ENCODE assay signal across 8 cellular contexts in genomic region chr20:63979549-63980316, GRCh38. TPM values are rescaled to one million over a fixed set of nuclear protein-coding genes. Genes with fewer than 3 reads are reported as not detected.
DNase-seq lines count a peak whose midpoint lies in the region; ATAC-seq and TF ChIP-seq lines count a peak whose summit lies in the region.

Gene SAMD10 (minus strand): TSS chr20:63979642. CDS start chr20:63979467, 175 bp downstream.

- H3K4me1 ChIP-seq in iPS-18a (ENCODE audit: control insufficient read depth, low read depth, low read length) (peaks cover 3% of the 10 kb centered on the region), spleen (peaks cover 41 to 75% (median 57%) of the 10 kb centered on the region in 6 donors)

- H3K9me3 Mint-ChIP-seq in activated naive CD8-positive, alpha-beta T cell treated with anti-CD3 and anti-CD28 coated beads, Interleukin-2, amount 50 U/mL, for 24 hours, result no peaks in the 10 kb centered on the region

- ATAC-seq in GM19035 (IDR thresholded peaks at IDR 0.05; ENCODE audit: unreplicated experiment), result peak; percentile 21
- ATAC-seq in activated naive CD8-positive, alpha-beta T cell treated with anti-CD3 and anti-CD28 coated beads, Interleukin-2, amount 50 U/mL, for 24 hours, result peak; percentile 65
- ATAC-seq in HG03139 (IDR thresholded peaks at IDR 0.05; ENCODE audit: unreplicated experiment), result no peak

- intact Hi-C loops in spleen (cut with DNase I; ENCODE audit: low total_unique reads), result loop anchor here (5.0 to 10.0 kb wide), 2 partner anchors 55 to 83 kb away; partner anchors contain the start of genes C20orf204 and TCEA2

- DNase-seq in AG10803 (ENCODE audit: low read depth) (no peak), Kasumi-1 (lab: John Stamatoyannopoulos, UW) (peak; percentile 87 to 92), SW480 (ENCODE audit: low spot score) (peak; percentile 64), spleen (peak; percentile 91)
- peak; percentile 93 for DNase-seq in activated naive CD8-positive, alpha-beta T cell treated with anti-CD3 and anti-CD28 coated beads, Interleukin-2, amount 50 U/mL, for 24 hours

- TF ChIP-seq CTCF in AG10803 (conservative IDR thresholded peaks at IDR 0.05; ENCODE audit: low read length), result no peak
- TF ChIP-seq CTCF in spleen (IDR thresholded peaks at IDR 0.05 in 8 of 11, conservative IDR thresholded peaks at IDR 0.05 in 3 of 11), result peak in 5 of 11 experiments; percentile 6 to 37 (median 32)

- H3K4me3 Mint-ChIP-seq in activated naive CD8-positive, alpha-beta T cell treated with anti-CD3 and anti-CD28 coated beads, Interleukin-2, amount 50 U/mL, for 24 hours, result peak within 1 kb of the TSS; percentile 96

- H3K27ac Mint-ChIP-seq in activated naive CD8-positive, alpha-beta T cell treated with anti-CD3 and anti-CD28 coated beads, Interleukin-2, amount 50 U/mL, for 24 hours, result peak within 1 kb of the TSS; percentile 98

- 0 to 3% (median 1%) methylated on average over 18 to 54 of the region's 54 CpGs for WGBS in spleen, 5 donors

- peaks cover 8% of the 10 kb centered on the region for H3K36me3 ChIP-seq in iPS-18a (ENCODE audit: control insufficient read depth, low read depth, low read length)
- H3K36me3 ChIP-seq in spleen, result peaks cover 0 to 41% (median 21%) of the 10 kb centered on the region in 6 donors

- peaks cover 14% of the 10 kb centered on the region for H3K27me3 ChIP-seq in iPS-18a (ENCODE audit: control insufficient read depth, insufficient read depth, low read length)
- no peaks in the 10 kb centered on the region for H3K27me3 ChIP-seq in spleen (replicated peaks in 1 of 7)

- no peaks in the 10 kb centered on the region for H3K27me3 Mint-ChIP-seq in activated naive CD8-positive, alpha-beta T cell treated with anti-CD3 and anti-CD28 coated beads, Interleukin-2, amount 50 U/mL, for 24 hours

- H3K9ac ChIP-seq in iPS-18a (ENCODE audit: low read length), result no peak within 1 kb of the TSS

- H3K36me3 Mint-ChIP-seq in activated naive CD8-positive, alpha-beta T cell treated with anti-CD3 and anti-CD28 coated beads, Interleukin-2, amount 50 U/mL, for 24 hours (ENCODE audit: low read depth), result peaks cover 31% of the 10 kb centered on the region

- H3K27ac ChIP-seq in iPS-18a (ENCODE audit: low read length), result no peak within 1 kb of the TSS
- peak within 1 kb of the TSS; percentile 83 to 93 (median 90) for H3K27ac ChIP-seq in spleen

- H3K9me3 ChIP-seq in iPS-18a (ENCODE audit: control insufficient read depth, low read depth, low read length), result no peaks in the 10 kb centered on the region
- H3K9me3 ChIP-seq in spleen, result no peaks in the 10 kb centered on the region

- H3K4me1 Mint-ChIP-seq in activated naive CD8-positive, alpha-beta T cell treated with anti-CD3 and anti-CD28 coated beads, Interleukin-2, amount 50 U/mL, for 24 hours, result peaks cover 57% of the 10 kb centered on the region

- H3K4me3 ChIP-seq in AG10803 (ENCODE audit: low read length), result peak within 1 kb of the TSS; percentile 81
- H3K4me3 ChIP-seq in iPS-18a (ENCODE audit: low read length), result peak within 1 kb of the TSS; percentile 72
- H3K4me3 ChIP-seq in spleen, result peak within 1 kb of the TSS; percentile 45 to 96 (median 78)

- TF ChIP-seq POLR2A in spleen (IDR thresholded peaks at IDR 0.05), result no peak

RNA-seq across cellular contexts. Expression of gene SAMD10, which starts in this region (rescaled TPM):
- total RNA-seq in spleen, result 10 to 100 TPM in 3 of 7 donors, 1 to 10 TPM in 4; 6.0 to 13.8 (median 8.9) TPM
- polyA plus RNA-seq in spleen, result 10 to 100 TPM in 1 of 3 donors, 1 to 10 TPM in 2; 5.9 to 10.1 (median 6.1) TPM
